Comparison of ENCODE assay signal across 8 cellular contexts in genomic region chr6:123715243-123715863, GRCh38.
A peak's percentile ranks its signal among the peaks of the same experiment; 100 is the strongest.
DNase-seq lines count a peak whose midpoint lies in the region; ATAC-seq, FAIRE-seq and TF ChIP-seq lines count a peak whose summit lies in the region.

No MANE protein-coding gene starts in this region.

- H2BK15ac ChIP-seq in mesenchymal stem cell (ENCODE audit: low read depth, poor library complexity, severe bottlenecking) = no peak overlapping the region

- no peaks in the 10 kb centered on the region for H3K36me3 Mint-ChIP-seq in T-helper 17 cell (ENCODE audit: low read depth)
- H3K36me3 Mint-ChIP-seq in natural killer cell treated with Interleukin-12 subunit alpha and Interleukin-12 subunit beta and Interleukin-15 and Interleukin-18, amount 100 ng/mL, for 72 hours = no peaks in the 10 kb centered on the region
- H3K36me3 Mint-ChIP-seq in activated T-helper 1 cell treated with anti-CD3 and anti-CD28 coated beads, Interleukin-12 subunit alpha, Interleukin-12 subunit beta, Interleukin-2, Interleukin-4 antibody, amounts not matched to agents 30 ng/mL and 10 ng/mL and 1 ng/mL, durations not matched to agents 14 hours and 24 hours and 36 hours (ENCODE audit: low read depth) = no peaks in the 10 kb centered on the region

- H3K4me1 Mint-ChIP-seq in T-helper 17 cell = no peaks in the 10 kb centered on the region
- H3K4me1 Mint-ChIP-seq in natural killer cell treated with Interleukin-12 subunit alpha and Interleukin-12 subunit beta and Interleukin-15 and Interleukin-18, amount 100 ng/mL, for 72 hours (ENCODE audit: low read depth in 2 of 2) = no peaks in the 10 kb centered on the region
- H3K4me1 Mint-ChIP-seq in activated T-helper 1 cell treated with anti-CD3 and anti-CD28 coated beads, Interleukin-12 subunit alpha, Interleukin-12 subunit beta, Interleukin-2, Interleukin-4 antibody, amounts not matched to agents 30 ng/mL and 10 ng/mL and 1 ng/mL, durations not matched to agents 14 hours and 24 hours and 36 hours (ENCODE audit: low read depth) = no peaks in the 10 kb centered on the region

- 71% methylated on average over 3 of the region's 5 CpGs for WGBS in mesenchymal stem cell

- no peak overlapping the region for H3K4me3 Mint-ChIP-seq in T-helper 17 cell
- H3K4me3 Mint-ChIP-seq in natural killer cell treated with Interleukin-12 subunit alpha and Interleukin-12 subunit beta and Interleukin-15 and Interleukin-18, amount 100 ng/mL, for 72 hours = no peak overlapping the region
- H3K4me3 Mint-ChIP-seq in activated T-helper 1 cell treated with anti-CD3 and anti-CD28 coated beads, Interleukin-12 subunit alpha, Interleukin-12 subunit beta, Interleukin-2, Interleukin-4 antibody, amounts not matched to agents 30 ng/mL and 10 ng/mL and 1 ng/mL, durations not matched to agents 14 hours and 24 hours and 36 hours = no peak overlapping the region

- H3K4me3 ChIP-seq in bronchial epithelial cell (ENCODE audit: low read depth, low read length) (no peak overlapping the region), mesenchymal stem cell (ENCODE audit: insufficient read depth in 1 of 2, low read depth in 1 of 2, low read length in 2 of 2) (no peak overlapping the region)

- H2BK5ac ChIP-seq in mesenchymal stem cell (ENCODE audit: low read depth, low read length, poor library complexity, severe bottlenecking) = no peak overlapping the region

- no peak overlapping the region for H3K27ac Mint-ChIP-seq in T-helper 17 cell
- no peak overlapping the region for H3K27ac Mint-ChIP-seq in natural killer cell treated with Interleukin-12 subunit alpha and Interleukin-12 subunit beta and Interleukin-15 and Interleukin-18, amount 100 ng/mL, for 72 hours
- H3K27ac Mint-ChIP-seq in activated T-helper 1 cell treated with anti-CD3 and anti-CD28 coated beads, Interleukin-12 subunit alpha, Interleukin-12 subunit beta, Interleukin-2, Interleukin-4 antibody, amounts not matched to agents 30 ng/mL and 10 ng/mL and 1 ng/mL, durations not matched to agents 14 hours and 24 hours and 36 hours = no peak overlapping the region

- H3K9me3 Mint-ChIP-seq in natural killer cell treated with Interleukin-12 subunit alpha and Interleukin-12 subunit beta and Interleukin-15 and Interleukin-18, amount 100 ng/mL, for 72 hours = no peaks in the 10 kb centered on the region
- no peaks in the 10 kb centered on the region for H3K9me3 Mint-ChIP-seq in activated T-helper 1 cell treated with anti-CD3 and anti-CD28 coated beads, Interleukin-12 subunit alpha, Interleukin-12 subunit beta, Interleukin-2, Interleukin-4 antibody, amounts not matched to agents 30 ng/mL and 10 ng/mL and 1 ng/mL, durations not matched to agents 14 hours and 24 hours and 36 hours

- peak; percentile 38 for TF ChIP-seq CTCF in bronchial epithelial cell (IDR thresholded peaks at IDR 0.05; ENCODE audit: insufficient read depth, low read length, severe bottlenecking)

- H3K27me3 ChIP-seq in bronchial epithelial cell (ENCODE audit: control insufficient read depth, insufficient read depth, low read length) (no peaks in the 10 kb centered on the region), mesenchymal stem cell (ENCODE audit: control insufficient read depth in 1 of 2, insufficient read depth in 1 of 2, low read length in 2 of 2) (no peaks in the 10 kb centered on the region)

- H2BK12ac ChIP-seq in mesenchymal stem cell (ENCODE audit: low read length in 2 of 2) = no peak overlapping the region

- no peak for TF ChIP-seq POLR2A in GM12892 (IDR thresholded peaks at IDR 0.05; ENCODE audit: low read depth, low read length)

- H3K18ac ChIP-seq in mesenchymal stem cell (ENCODE audit: low read depth in 1 of 2, low read length in 2 of 2) = no peak overlapping the region

- no peaks in the 10 kb centered on the region for H3K27me3 Mint-ChIP-seq in T-helper 17 cell
- H3K27me3 Mint-ChIP-seq in natural killer cell treated with Interleukin-12 subunit alpha and Interleukin-12 subunit beta and Interleukin-15 and Interleukin-18, amount 100 ng/mL, for 72 hours = no peaks in the 10 kb centered on the region
- no peaks in the 10 kb centered on the region for H3K27me3 Mint-ChIP-seq in activated T-helper 1 cell treated with anti-CD3 and anti-CD28 coated beads, Interleukin-12 subunit alpha, Interleukin-12 subunit beta, Interleukin-2, Interleukin-4 antibody, amounts not matched to agents 30 ng/mL and 10 ng/mL and 1 ng/mL, durations not matched to agents 14 hours and 24 hours and 36 hours (ENCODE audit: insufficient read depth)

- H3K36me3 ChIP-seq in bronchial epithelial cell (ENCODE audit: control insufficient read depth, insufficient read depth, low read length) (no peaks in the 10 kb centered on the region), mesenchymal stem cell (ENCODE audit: control insufficient read depth in 1 of 2, insufficient read depth in 2 of 2, low read depth in 1 of 2, low read length in 2 of 2) (no peaks in the 10 kb centered on the region)

- H4K8ac ChIP-seq in mesenchymal stem cell (ENCODE audit: low read length) = no peak overlapping the region

- H3K23ac ChIP-seq in mesenchymal stem cell (ENCODE audit: low read length in 2 of 2) = no peak overlapping the region

- no peak overlapping the region for H2AFZ ChIP-seq in mesenchymal stem cell (ENCODE audit: low read depth, low read length)

- ATAC-seq in HG02852 (IDR thresholded peaks at IDR 0.05; ENCODE audit: unreplicated experiment) (peak; percentile 75), T-helper 17 cell (no peak)
- no peak for ATAC-seq in natural killer cell treated with Interleukin-12 subunit alpha and Interleukin-12 subunit beta and Interleukin-15 and Interleukin-18, amount 100 ng/mL, for 72 hours

- H3K27ac ChIP-seq in mesenchymal stem cell (ENCODE audit: low read length, poor library complexity, severe bottlenecking) = no peak overlapping the region

- FAIRE-seq in GM12892 (lab: Jason Lieb, UNC) (peak; percentile 81), bronchial epithelial cell (lab: Jason Lieb, UNC) (no peak)

- intact Hi-C loops in activated T-helper 1 cell treated with anti-CD3 and anti-CD28 coated beads, Interleukin-12 subunit alpha, Interleukin-12 subunit beta, Interleukin-2, Interleukin-4 antibody, amounts not matched to agents 30 ng/mL and 10 ng/mL and 1 ng/mL, durations not matched to agents 14 hours and 24 hours and 36 hours (cut with micrococcal nuclease) = no loop called here

- H3K4me1 ChIP-seq in mesenchymal stem cell (ENCODE audit: control insufficient read depth, insufficient read depth, low read depth, low read length) = no peaks in the 10 kb centered on the region

- no peak overlapping the region for H2AK5ac ChIP-seq in mesenchymal stem cell (ENCODE audit: low read length, severe bottlenecking)

- no peak overlapping the region for H3K14ac ChIP-seq in mesenchymal stem cell (ENCODE audit: low read length in 2 of 2)

- H3K4me2 ChIP-seq in mesenchymal stem cell (ENCODE audit: low read length, poor library complexity, severe bottlenecking) = no peak overlapping the region

- H2BK120ac ChIP-seq in mesenchymal stem cell (ENCODE audit: low read depth, low read length) = no peak overlapping the region

- no peak overlapping the region for H4K91ac ChIP-seq in mesenchymal stem cell (ENCODE audit: low read length)

- no peaks in the 10 kb centered on the region for H3K79me1 ChIP-seq in mesenchymal stem cell (replicated peaks; ENCODE audit: low read length, poor library complexity, severe bottlenecking)

- no peak overlapping the region for H3K9ac ChIP-seq in mesenchymal stem cell (ENCODE audit: low read length)

- no peak overlapping the region for H3K4ac ChIP-seq in mesenchymal stem cell (ENCODE audit: low read depth in 1 of 2, low read length in 2 of 2)

- H3K9me3 ChIP-seq in mesenchymal stem cell (ENCODE audit: control insufficient read depth, low read length) = peaks cover 4% of the 10 kb centered on the region
- no peaks in the 10 kb centered on the region for H3K9me3 ChIP-seq in T-helper 17 cell (ENCODE audit: control insufficient read depth, low read length, poor library complexity, severe bottlenecking)

- no peak for DNase-seq in GM12892 (ENCODE audit: insufficient read length)
- peak; percentile 23 for DNase-seq in NCI-H345 (lab: John Stamatoyannopoulos, UW)
- DNase-seq in bronchial epithelial cell (ENCODE audit: low read depth) = peak; percentile 35
- DNase-seq in mesenchymal stem cell = peak; percentile 48
- no peak for DNase-seq in T-helper 17 cell
- DNase-seq in natural killer cell treated with Interleukin-12 subunit alpha and Interleukin-12 subunit beta and Interleukin-15 and Interleukin-18, amount 100 ng/mL, for 72 hours (ENCODE audit: low spot score) = no peak
- no peak for DNase-seq in activated T-helper 1 cell treated with anti-CD3 and anti-CD28 coated beads, Interleukin-12 subunit alpha, Interleukin-12 subunit beta, Interleukin-2, Interleukin-4 antibody, amounts not matched to agents 30 ng/mL and 10 ng/mL and 1 ng/mL, durations not matched to agents 14 hours and 24 hours and 36 hours (ENCODE audit: low spot score)

Comparison
In these comparisons a context has a peak if more than half of its experiments do, and no peak if none do; other contexts are left out.
1. DNase-seq: peak in NCI-H345 (single experiment), bronchial epithelial cell (single experiment) and mesenchymal stem cell (single experiment); none in GM12892 (single experiment), T-helper 17 cell (0 of 3), natural killer cell treated with Interleukin-12 subunit alpha and Interleukin-12 subunit beta and Interleukin-15 and Interleukin-18, amount 100 ng/mL, for 72 hours (single experiment) and activated T-helper 1 cell treated with anti-CD3 and anti-CD28 coated beads, Interleukin-12 subunit alpha, Interleukin-12 subunit beta, Interleukin-2, Interleukin-4 antibody, amounts not matched to agents 30 ng/mL and 10 ng/mL and 1 ng/mL, durations not matched to agents 14 hours and 24 hours and 36 hours (single experiment).